In genomic region chr9:36450110-36450732, GRCh38 we compare ENCODE assay signal across 8 cellular contexts. TPM values are rescaled to one million over a fixed set of nuclear protein-coding genes. Genes with fewer than 3 reads are reported as not detected.
DNase-seq lines count a peak whose midpoint lies in the region; ATAC-seq, FAIRE-seq and TF ChIP-seq lines count a peak whose summit lies in the region.

No MANE protein-coding gene starts in this region.

- no peak overlapping the region for H3K27ac ChIP-seq in C4-2B
- H3K27ac ChIP-seq in GM12878 (ENCODE audit: control insufficient read depth, insufficient read depth): no peak overlapping the region
- H3K27ac ChIP-seq in vagina: no peak overlapping the region

- H3K79me2 ChIP-seq in GM12878 (ENCODE audit: control insufficient read depth, insufficient read depth, low read length): peaks cover 8% of the 10 kb centered on the region

- intact Hi-C loops in GM12878 (cut with micrococcal nuclease; ENCODE audit: unreplicated experiment): loop anchor here (1.0 to 10.0 kb wide), 3 partner anchors 43 to 195 kb away; partner anchors contain the start of gene GNE
- intact Hi-C loops in vagina (cut with DNase I): no loop called here

- no peak overlapping the region for H2AFZ ChIP-seq in GM12878 (ENCODE audit: control insufficient read depth, low read depth, low read length)

- no peak overlapping the region for H3K4me3 ChIP-seq in GM12875 (ENCODE audit: low read depth, low read length)
- no peak overlapping the region for H3K4me3 ChIP-seq in GM12878
- no peak overlapping the region for H3K4me3 ChIP-seq in vagina

- FAIRE-seq in GM12878 (lab: Jason Lieb, UNC) (no peak), GM12892 (lab: Jason Lieb, UNC) (no peak)

- 93% methylated on average over 3 of the region's 3 CpGs for WGBS in GM12878 (ENCODE audit: insufficient coverage, insufficient replicate concordance, low lambda C conversion rate, missing lambda C conversion rate)

- H3K27me3 ChIP-seq in GM12878 (replicated peaks in 1 of 2; ENCODE audit: control insufficient read depth in 2 of 2, insufficient read depth in 2 of 2, low read length in 1 of 2): no peaks in the 10 kb centered on the region
- no peaks in the 10 kb centered on the region for H3K27me3 ChIP-seq in vagina

- TF ChIP-seq EP300 in GM12878 (IDR thresholded peaks at IDR 0.05; ENCODE audit: borderline replicate concordance in 1 of 2, control insufficient read depth in 1 of 2, low read depth in 2 of 2, low read length in 2 of 2): no peak

- H4K20me1 ChIP-seq in GM12878 (ENCODE audit: control insufficient read depth, insufficient read depth): no peaks in the 10 kb centered on the region

- TF ChIP-seq POLR2A in GM12878 (IDR thresholded peaks at IDR 0.05; ENCODE audit: low read depth, low read length) (no peak), vagina (IDR thresholded peaks at IDR 0.05) (no peak), GM12892 (IDR thresholded peaks at IDR 0.05; ENCODE audit: low read depth, low read length) (no peak)

- H3K4me1 ChIP-seq in GM12878 (ENCODE audit: control insufficient read depth, insufficient read depth, low read length): no peaks in the 10 kb centered on the region
- no peaks in the 10 kb centered on the region for H3K4me1 ChIP-seq in vagina

- no peaks in the 10 kb centered on the region for H3K9me3 ChIP-seq in GM12878 (replicated peaks; ENCODE audit: control insufficient read depth, insufficient read depth, low read length)
- no peaks in the 10 kb centered on the region for H3K9me3 ChIP-seq in vagina

- TF ChIP-seq RAD21 in GM12878 (IDR thresholded peaks at IDR 0.05; ENCODE audit: insufficient read depth, low read depth, low read length): peak; percentile 83

- ATAC-seq in GM12878: peak; percentile 34; the same call in 1 of the 3 replicates

- SMC1A ChIA-PET in GM12878 (lab: Charles Lee; ENCODE audit: uncharacterized antibody, unreplicated experiment): interaction anchor here (0.6 to 3.4 kb wide), 11 partner anchors 11 to 104 kb away, joined by 3 to 32 read pairs (median 5); no protein-coding TSS in a partner anchor

- H3K36me3 ChIP-seq in GM12878 (ENCODE audit: control insufficient read depth in 2 of 2, insufficient read depth in 2 of 2, low read length in 1 of 2) (peaks cover 0 to 5% of the 10 kb centered on the region in 2 experiments; a peak in 2 of 4 replicates), vagina (no peaks in the 10 kb centered on the region)

- peak; percentile 71 for DNase-seq in NCI-H2196 (lab: John Stamatoyannopoulos, UW; ENCODE audit: unreplicated experiment)
- DNase-seq in GM12878 (ENCODE audit: low read depth, low spot score): no peak
- DNase-seq in kidney glomerular epithelial cell (lab: John Stamatoyannopoulos, UW): peak; percentile 38
- DNase-seq in vagina (ENCODE audit: extremely low spot score in 2 of 2): no peak
- no peak for DNase-seq in GM12892 (ENCODE audit: insufficient read length)
- DNase-seq in activated CD4-positive, CD25-positive, alpha-beta regulatory T cell treated with anti-CD3 and anti-CD28 coated beads, Interleukin-2, amount 50 U/mL, for 72 hours: no peak

- H3K4me2 ChIP-seq in GM12878 (ENCODE audit: control insufficient read depth, insufficient read depth): no peak overlapping the region

- RAD21 ChIA-PET in GM12878 (lab: Charles Lee; ENCODE audit: unreplicated experiment): interaction anchor here (0.7 to 2.9 kb wide), 6 partner anchors 9 to 106 kb away, joined by 3 to 23 read pairs (median 4); no protein-coding TSS in a partner anchor

- POLR2A ChIA-PET in GM12878 (lab: Charles Lee): no interaction called here

- TF ChIP-seq CTCF in C4-2B (conservative IDR thresholded peaks at IDR 0.05): peak; percentile 89
- peak; percentile 50; the same call in 1 of the 2 replicates for TF ChIP-seq CTCF in GM12875 (IDR thresholded peaks at IDR 0.05; ENCODE audit: borderline replicate concordance, insufficient read depth, low read depth, low read length)
- TF ChIP-seq CTCF in GM12878 (IDR thresholded peaks at IDR 0.05 in 2 of 3, conservative IDR thresholded peaks at IDR 0.05 in 1 of 3; ENCODE audit: control insufficient read depth in 2 of 3, extremely low read depth in 1 of 3, insufficient read depth in 1 of 3, low read depth in 3 of 3, low read length in 3 of 3): peak; percentile 57 to 64 (median 59)
- TF ChIP-seq CTCF in vagina (IDR thresholded peaks at IDR 0.05): peak; percentile 7 to 47 (median 44)

- no peak overlapping the region for H3K9ac ChIP-seq in GM12878 (ENCODE audit: control insufficient read depth, insufficient read depth, low read length)

- CTCF ChIA-PET in GM12878 (lab: Yijun Ruan, JAX): interaction anchor here (0.6 to 8.2 kb wide), 25 partner anchors 8 to 279 kb away, joined by 3 to 98 read pairs (median 4); partner anchors contain the start of gene RNF38

- no TSS peak for BruUV-seq in GM12878 (replicated peaks; lab: Mats Ljungman, UMichigan)

- in situ Hi-C loops in GM12878 (cut with MboI): no loop called here

TF ChIP-seq in GM12878, 131 proteins besides CTCF, POLR2A, EP300 and RAD21:
- TF ChIP-seq ZNF384 (IDR thresholded peaks at IDR 0.05; ENCODE audit: borderline replicate concordance, low read depth, low read length) (0 out of 2 replicates have a peak, but pooled peaks have one; percentile 21), YY1 (IDR thresholded peaks at IDR 0.05; ENCODE audit: low read depth, low read length) (peak; percentile 76), HCFC1 (IDR thresholded peaks at IDR 0.05; ENCODE audit: low read length) (no peak), BCL3 (IDR thresholded peaks at IDR 0.05; ENCODE audit: borderline replicate concordance, insufficient read depth, low read depth, low read length, poor library complexity, severe bottlenecking) (no peak), SMC3 (IDR thresholded peaks at IDR 0.05; ENCODE audit: borderline replicate concordance, low read length) (peak; percentile 70; the same call in 1 of the 2 replicates), RELB (IDR thresholded peaks at IDR 0.05; ENCODE audit: low read depth) (no peak)

RNA-seq across cellular contexts. Expression of gene RNF38, which starts 50.2 kb away (rescaled TPM):
- 36.3 and 41.7 TPM in 2 replicates for total RNA-seq in GM12878 (2013; cell fraction: nucleolus; rRNA removed)
- total RNA-seq in GM12878 (2014; rRNA removed): 10.4 and 13.3 TPM in 2 replicates
- 16.4 and 16.7 TPM in 2 replicates for total RNA-seq in GM12878 (2014; rRNA removed; fragmentation: Illumina TruSeq; extraction: Trizol)
- total RNA-seq in GM12878 (2021): 31.3 and 34.7 TPM in 2 replicates
- polyA plus RNA-seq in GM12878 (2011; ENCODE audit: low read depth): 10.2 TPM
- polyA plus RNA-seq in GM12878 (2011; rRNA removed): 24.7 and 32.0 TPM in 2 replicates
- 27.9 and 28.9 TPM in 2 replicates for polyA plus RNA-seq in GM12878 (2011; cell fraction: cytosol; rRNA removed)
- polyA plus RNA-seq in GM12878 (2011; cell fraction: nucleus; rRNA removed): 25.6 and 30.9 TPM in 2 replicates
- polyA plus RNA-seq in GM12878 (2012): 14.4 and 16.1 TPM in 2 replicates
- polyA plus RNA-seq in GM12878 (2014; fragmentation: Illumina TruSeq; extraction: Trizol): 24.0 and 29.1 TPM in 2 replicates
- 1 to 10 TPM; 5.1 to 7.3 TPM for polyA plus RNA-seq in GM12878 (2014; fragmentation: Nextera tagmentation; extraction: Ambion mirVana)
- polyA plus RNA-seq in GM12878 (2014; rRNA removed): 13.7 and 15.6 TPM in 2 replicates
- 10 to 100 TPM; 11.4 to 11.7 TPM for polyA plus RNA-seq in GM12878 (2016; fragmentation: Nextera tagmentation; extraction: Ambion mirVana)
- 58.2 and 99.3 TPM in 2 replicates for polyA minus RNA-seq in GM12878 (2011; rRNA and poly(A)+ RNA removed)
- polyA minus RNA-seq in GM12878 (2011; cell fraction: cytosol; rRNA and poly(A)+ RNA removed): 15.2 and 16.6 TPM in 2 replicates
- polyA minus RNA-seq in GM12878 (2011; cell fraction: nucleus; rRNA and poly(A)+ RNA removed): 15.1 and 29.4 TPM in 2 replicates
- total RNA-seq in vagina: 22.8 TPM
- 14.8 TPM for polyA plus RNA-seq in GM12892 (2012; ENCODE audit: missing spikeins)

Comparison
In these comparisons a context has a peak if more than half of its experiments do, and no peak if none do; other contexts are left out.
1. DNase-seq: peak in NCI-H2196 (single experiment) and kidney glomerular epithelial cell (single experiment); none in GM12878 (single experiment), vagina (0 of 2), GM12892 (single experiment) and activated CD4-positive, CD25-positive, alpha-beta regulatory T cell treated with anti-CD3 and anti-CD28 coated beads, Interleukin-2, amount 50 U/mL, for 72 hours (single experiment).
2. Peak in every context shown above with its lines, with median percentiles within 50 percentile points of each other: CTCF ChIP-seq.